Comparison of ENCODE assay signal across 8 cellular contexts in genomic region chr18:48996901-48997463, GRCh38. TPM values are rescaled to one million over a fixed set of nuclear protein-coding genes. Genes with fewer than 3 reads are reported as not detected.
DNase-seq lines count a peak whose midpoint lies in the region; TF ChIP-seq lines count a peak whose summit lies in the region.

No MANE protein-coding gene starts in this region.

- DNase-seq in ELF-1 (ENCODE audit: low read depth, low spot score): peak; percentile 84
- peak; percentile 47 for DNase-seq in NCI-H460 (ENCODE audit: extremely low read depth, low read depth)
- DNase-seq in effector CD4-positive, alpha-beta T cell: peak; percentile 11
- DNase-seq in ecto neural progenitor cell (ENCODE audit: low spot score): no peak
- DNase-seq in HK-2 (ENCODE audit: unreplicated experiment): no peak
- DNase-seq in cerebellum (ENCODE audit: low spot score): no peak
- DNase-seq in NOMO-1 (lab: John Stamatoyannopoulos, UW; ENCODE audit: unreplicated experiment in 2 of 2): no peak

- H3K4me1 Mint-ChIP-seq in nephron: peaks cover 47% of the 10 kb centered on the region

- TF ChIP-seq CTCF in nephron (IDR thresholded peaks at IDR 0.05; ENCODE audit: unreplicated experiment in 3 of 3): no peak

- no peaks in the 10 kb centered on the region for H3K9me3 Mint-ChIP-seq in nephron

- peaks cover 21% of the 10 kb centered on the region for H3K27me3 Mint-ChIP-seq in nephron (ENCODE audit: low read depth)

- no peaks in the 10 kb centered on the region for H3K36me3 Mint-ChIP-seq in nephron (ENCODE audit: low read depth)

- H3K27ac Mint-ChIP-seq in nephron: peak overlapping the region; percentile 30 to 79 (median 40)

- H3K4me3 Mint-ChIP-seq in nephron: no peak overlapping the region

RNA-seq across cellular contexts. Expression of gene SMAD7, which starts 46.2 kb away (rescaled TPM):
- 2.0 and 2.1 TPM in 2 replicates for total RNA-seq in NCI-H460 (2014; rRNA removed; shearing (Covaris generic))
- polyA plus RNA-seq in NCI-H460 (2014; cell fraction: nucleus; rRNA removed): 5.3 and 5.8 TPM in 2 replicates
- total RNA-seq in cerebellum: 14.9 TPM

Comparison
In these comparisons a context has a peak if more than half of its experiments do, and no peak if none do; other contexts are left out.
1. DNase-seq: peak in ELF-1 (single experiment), NCI-H460 (single experiment) and effector CD4-positive, alpha-beta T cell (single experiment); none in ecto neural progenitor cell (single experiment), HK-2 (single experiment), cerebellum (single experiment) and NOMO-1 (0 of 2).